Comparison of ENCODE assay signal across 15 cellular contexts in the genomic region with DNA sequence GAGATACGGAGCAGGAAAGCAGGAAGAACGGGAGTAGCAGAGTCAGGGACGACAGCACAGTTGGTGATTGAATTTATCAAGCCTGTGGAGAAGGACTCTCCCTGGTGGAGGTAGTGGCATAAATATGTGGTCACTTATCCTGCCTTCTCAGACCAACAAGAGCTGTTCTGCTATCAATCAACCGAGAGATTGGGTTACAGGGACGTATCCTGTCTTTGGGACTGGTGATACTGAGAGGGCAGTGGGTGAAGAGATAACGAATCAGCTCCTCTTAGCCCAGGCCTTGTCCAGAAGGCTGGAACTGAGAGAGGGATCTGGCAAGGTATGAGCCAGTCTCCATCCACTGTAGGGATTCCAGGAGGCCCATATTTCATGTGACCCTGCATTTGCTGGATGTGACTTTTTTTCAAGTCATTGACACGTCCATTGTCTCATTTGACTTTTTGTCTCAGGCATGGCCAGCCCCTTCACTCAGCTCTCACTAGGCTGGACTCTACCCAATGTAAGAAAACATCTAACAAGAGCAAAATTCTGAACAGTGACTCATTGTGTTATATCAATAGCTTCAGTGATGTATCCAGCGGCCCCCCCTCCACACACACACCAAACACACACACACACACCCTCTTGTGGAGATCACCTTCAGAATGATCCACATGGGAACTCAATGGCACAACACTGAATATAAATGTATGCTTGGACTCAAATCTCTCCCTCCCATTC. TPM values are rescaled to one million over a fixed set of nuclear protein-coding genes. Genes with fewer than 3 reads are reported as not detected.
DNase-seq lines count a peak whose midpoint lies in the region; ATAC-seq and TF ChIP-seq lines count a peak whose summit lies in the region.
"Had no signal": no experiment of that assay in that cellular context is flagged by ENCODE, and none has a peak within 500 bp of the region (broad histone marks: within the 10 kb centered on the region; RNA-seq: fewer than 3 reads in every experiment).

No MANE protein-coding gene starts in this region.

- intact Hi-C loops in PC-9 (cut with micrococcal nuclease; ENCODE audit: unreplicated experiment) = loop anchor here (10.0 kb wide), 1 partner anchor 304 kb away; a partner anchor contains a TSS

- no peaks in the 10 kb centered on the region for H3K36me3 ChIP-seq in PC-9 (ENCODE audit: low read depth)
- H3K36me3 ChIP-seq in mucosa of stomach (ENCODE audit: control insufficient read depth, insufficient read depth, low read length) = peaks cover 12% of the 10 kb centered on the region
- H3K36me3 ChIP-seq: ascending aorta had no signal

- CTCF ChIA-PET in PC-9 (lab: Charles Lee) = interaction anchor here (0.6 to 3.0 kb wide), 5 partner anchors 11 to 409 kb away, joined by 3 to 11 read pairs (median 5); a partner anchor contains a TSS

- no peak for TF ChIP-seq CTCF in PC-9 (conservative IDR thresholded peaks at IDR 0.05)

- POLR2A ChIA-PET in PC-9 (lab: Charles Lee; ENCODE audit: unreplicated experiment) = interaction anchor here (0.6 to 3.0 kb wide), 7 partner anchors 8 to 300 kb away, joined by 3 to 36 read pairs (median 4); a partner anchor contains a TSS

- H3K79me2 ChIP-seq in PC-9 (ENCODE audit: low read depth) = 0 out of 2 replicates have a peak, but pooled peaks cover 3% of the 10 kb centered on the region

- peak overlapping the region; percentile 77 for H3K9ac ChIP-seq in mucosa of stomach (ENCODE audit: low read length)

- H3K4me3 ChIP-seq in PC-9 = no peak overlapping the region
- no peak overlapping the region for H3K4me3 ChIP-seq in mucosa of stomach (ENCODE audit: low read length)
- H3K4me3 ChIP-seq: ascending aorta had no signal

- H3K9me2 ChIP-seq in PC-9 (ENCODE audit: insufficient read depth) = no peaks in the 10 kb centered on the region

- H4K20me1 ChIP-seq in PC-9 (ENCODE audit: insufficient read depth) = no peaks in the 10 kb centered on the region

- H3K4me1 ChIP-seq in PC-9 (replicated peaks; ENCODE audit: insufficient read depth) (peaks cover 64% of the 10 kb centered on the region), mucosa of stomach (ENCODE audit: control insufficient read depth, insufficient read depth, low read length) (peaks cover 87% of the 10 kb centered on the region)

- H3F3A ChIP-seq in PC-9 (ENCODE audit: insufficient read depth, low read depth) = peaks cover 20% of the 10 kb centered on the region

- H3K9me3 ChIP-seq in PC-9 (ENCODE audit: insufficient read depth, low read depth) (no peaks in the 10 kb centered on the region), mucosa of stomach (ENCODE audit: control insufficient read depth, low read length) (no peaks in the 10 kb centered on the region)
- H3K9me3 ChIP-seq: ascending aorta had no signal

- H3K27ac ChIP-seq in PC-9 (peak overlapping the region; percentile 64), caudate nucleus (ENCODE audit: low read depth, low read length) (peak overlapping the region; percentile 31)
- H3K27ac ChIP-seq: ascending aorta had no signal

- peak; percentile 22 for DNase-seq in AG20443 (ENCODE audit: low spot score)
- DNase-seq in PC-9 = peak in 1 of 2 experiments; percentile 50
- DNase-seq in caudate nucleus (lab: John Stamatoyannopoulos, UW) = peak in 4 of 61 donors; percentile 14 to 26 (median 18)
- no peak for DNase-seq in activated naive CD4-positive, alpha-beta T cell (lab: John Stamatoyannopoulos, UW)
- DNase-seq: activated CD4-positive, CD25-positive, alpha-beta regulatory T cell; activated T-cell treated with anti-CD3 and anti-CD28 coated beads, Interleukin-2, amount 50 U/mL, for 48 hours; MM.1S; naive B cell; NCI-H510A treated with DMSO at 0.1 percent for 48 hours had no signal

- no peaks in the 10 kb centered on the region for H3K27me3 ChIP-seq in PC-9 (ENCODE audit: insufficient read depth, low read depth)
- H3K27me3 ChIP-seq in mucosa of stomach (ENCODE audit: control insufficient read depth, insufficient read depth, low read length) = no peaks in the 10 kb centered on the region
- H3K27me3 ChIP-seq: ascending aorta had no signal

- no peak for ATAC-seq in GM21447 (IDR thresholded peaks at IDR 0.05; ENCODE audit: unreplicated experiment)
- no peak for ATAC-seq in HG03045 (IDR thresholded peaks at IDR 0.05; ENCODE audit: unreplicated experiment)
- ATAC-seq in GM21528 (IDR thresholded peaks at IDR 0.05; ENCODE audit: low FRiP score, unreplicated experiment) = no peak

- H3K4me2 ChIP-seq in PC-9 = no peak overlapping the region; the same call in 1 of the 2 replicates

- H2AFZ ChIP-seq in PC-9 = no peak overlapping the region

- no TSS peak for BruUV-seq in PC-9 (replicated peaks; lab: Mats Ljungman, UMichigan)

RNA-seq across cellular contexts. Expression of a gene that starts 11.3 kb away (rescaled TPM):
- total RNA-seq in PC-9 (2021) = 30.2 and 36.7 TPM in 2 replicates
- total RNA-seq: ascending aorta had no signal

RNA-seq across cellular contexts. Expression of a gene that starts 29.7 kb away (rescaled TPM):
- 11.2 and 12.5 TPM in 2 replicates for total RNA-seq in PC-9 (2021)

RNA-seq across cellular contexts. Expression of a gene that starts 31.8 kb away (rescaled TPM):
- total RNA-seq in PC-9 (2021) = 16.3 and 28.0 TPM in 2 replicates

RNA-seq across cellular contexts. Expression of a gene that starts 51.0 kb away (rescaled TPM):
- total RNA-seq in PC-9 (2021) = not detected in 2 replicates
- total RNA-seq: ascending aorta, urinary bladder had no signal
